Comparison of ENCODE assay signal across 8 cellular contexts in the genomic region with DNA sequence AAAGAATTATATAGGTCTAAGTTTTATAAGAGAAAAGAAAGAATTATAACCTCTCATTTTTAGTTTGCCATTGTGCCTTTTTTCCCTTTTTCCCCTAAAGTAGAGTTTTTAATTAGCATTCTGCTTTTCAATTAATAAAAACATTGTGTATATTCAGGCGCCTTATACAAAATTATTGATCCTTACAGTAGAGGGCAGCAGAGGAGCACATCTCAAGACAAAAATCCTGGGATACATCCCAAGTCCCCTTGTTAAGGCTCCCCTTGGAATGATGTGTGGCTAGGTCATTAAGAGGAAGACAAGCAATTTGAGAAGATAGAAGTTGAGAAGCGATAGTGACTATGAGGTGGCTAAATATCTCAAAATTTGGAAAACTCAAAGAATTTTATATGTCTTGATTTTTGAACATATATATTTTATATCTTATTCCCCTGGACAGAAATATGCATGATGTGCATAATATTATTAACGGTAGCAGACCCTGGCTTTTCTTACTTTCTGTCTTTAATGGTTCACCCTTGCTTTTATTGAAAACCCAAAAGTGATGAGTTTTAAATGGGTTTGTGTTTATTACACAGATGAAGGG. TPM values are rescaled to one million over a fixed set of nuclear protein-coding genes. Genes with fewer than 3 reads are reported as not detected.
A peak's percentile ranks its signal among the peaks of the same experiment; 100 is the strongest.
DNase-seq lines count a peak whose midpoint lies in the region; ATAC-seq, FAIRE-seq and TF ChIP-seq lines count a peak whose summit lies in the region.

No MANE protein-coding gene starts in this region.

- H3K27ac ChIP-seq in transverse colon, result no peak overlapping the region

- FAIRE-seq in A204.1 (lab: Jason Lieb, UNC), result peak; percentile 95

- no peaks in the 10 kb centered on the region for H3K27me3 ChIP-seq in transverse colon

- in situ Hi-C loops in transverse colon (cut with MboI; ENCODE audit: low pct_ligation_motif_present in 1 of 4, low pct_unique_long_range_greater_than_20kb in 1 of 4, low sequenced_read_pairs in 3 of 4), result no loop called here

- peak; percentile 27; the same call in 1 of the 2 replicates for TF ChIP-seq CTCF in GM12874 (IDR thresholded peaks at IDR 0.05; ENCODE audit: insufficient read depth, low read depth, low read length)
- peak; percentile 57 for TF ChIP-seq CTCF in fibroblast of mammary gland (conservative IDR thresholded peaks at IDR 0.05; ENCODE audit: control insufficient read depth, insufficient read depth, low read depth, low read length)
- TF ChIP-seq CTCF in transverse colon (IDR thresholded peaks at IDR 0.05), result peak; percentile 35 to 54 (median 48)

- no peaks in the 10 kb centered on the region for H3K36me3 ChIP-seq in transverse colon

- 51 to 53% methylated on average over 3 of the region's 3 CpGs for WGBS in transverse colon (ENCODE audit: low coverage in 1 of 2), 2 donors

- no peak for TF ChIP-seq EP300 in transverse colon (IDR thresholded peaks at IDR 0.05; ENCODE audit: low read depth)

- intact Hi-C loops in transverse colon (cut with DNase I; ENCODE audit: low total_unique reads), result no loop called here

- no peak for TF ChIP-seq POLR2A in transverse colon (IDR thresholded peaks at IDR 0.05)

- DNase-seq in NCI-H748 (lab: John Stamatoyannopoulos, UW; ENCODE audit: unreplicated experiment) (peak; percentile 69), fibroblast of mammary gland (ENCODE audit: low read depth) (peak; percentile 52), transverse colon (no peak)
- no peak for DNase-seq in stimulated activated CD4-positive, alpha-beta T cell treated with anti-CD3 and anti-CD28 coated beads, Interleukin-15, amount 100 ng/mL, for 24 hours
- DNase-seq in activated CD8-positive, alpha-beta memory T cell treated with anti-CD3 and anti-CD28 coated beads for 24 hours, result no peak

- H3K4me3 ChIP-seq in fibroblast of mammary gland (ENCODE audit: control insufficient read depth, low read depth, low read length) (no peak overlapping the region), transverse colon (no peak overlapping the region)

- no peaks in the 10 kb centered on the region for H3K4me1 ChIP-seq in transverse colon

- no peaks in the 10 kb centered on the region for H3K9me3 ChIP-seq in transverse colon

- no peak for ATAC-seq in HG02588 (IDR thresholded peaks at IDR 0.05; ENCODE audit: unreplicated experiment)

RNA-seq across cellular contexts. Expression of gene TPK1, which starts 19.1 kb away (rescaled TPM):
- total RNA-seq in transverse colon, result 10 to 100 TPM in 3 of 4 donors, 1 to 10 TPM in 1; 1.4 to 17.3 (median 14.6) TPM

Comparison
In these comparisons a context has a peak if more than half of its experiments do, and no peak if none do; other contexts are left out.
1. DNase-seq: peak in NCI-H748 (single experiment) and fibroblast of mammary gland (single experiment); none in transverse colon (single experiment), stimulated activated CD4-positive, alpha-beta T cell treated with anti-CD3 and anti-CD28 coated beads, Interleukin-15, amount 100 ng/mL, for 24 hours (single experiment) and activated CD8-positive, alpha-beta memory T cell treated with anti-CD3 and anti-CD28 coated beads for 24 hours (single experiment).
2. Peak in every context shown above with its lines, with median percentiles within 50 percentile points of each other: CTCF ChIP-seq.